In genomic region chr11:96211433-96211832, GRCh38 we compare ENCODE assay signal across 17 cellular contexts.
A peak's percentile ranks its signal among the peaks of the same experiment; 100 is the strongest.
DNase-seq lines count a peak whose midpoint lies in the region; ATAC-seq and TF ChIP-seq lines count a peak whose summit lies in the region.
"Had no signal": no experiment of that assay in that cellular context is flagged by ENCODE, and none has a peak within 500 bp of the region (broad histone marks: within the 10 kb centered on the region; RNA-seq: fewer than 3 reads in every experiment).

No MANE protein-coding gene starts in this region.

- peaks cover 22% of the 10 kb centered on the region for H3K36me3 Mint-ChIP-seq in activated CD4-positive, alpha-beta T cell treated with anti-CD3 and anti-CD28 coated beads for 36 hours (ENCODE audit: low read depth)
- H3K36me3 Mint-ChIP-seq in activated CD4-positive, alpha-beta T cell treated with anti-CD3 and anti-CD28 coated beads, Interleukin-2, amount 10 ng/mL, durations not matched to agents 7 days and 5 days (ENCODE audit: low read depth), result peaks cover 23% of the 10 kb centered on the region

- WGBS in spleen, 5 donors, result 80 to 89% (median 86%) methylated on average over 2 of the region's 2 CpGs

- H3K27ac Mint-ChIP-seq in activated CD4-positive, alpha-beta T cell treated with anti-CD3 and anti-CD28 coated beads for 36 hours, result peak overlapping the region; percentile 91
- H3K27ac Mint-ChIP-seq in activated CD4-positive, alpha-beta T cell treated with anti-CD3 and anti-CD28 coated beads, Interleukin-2, amount 10 ng/mL, durations not matched to agents 7 days and 5 days, result peak overlapping the region; percentile 71

- no peak for TF ChIP-seq CTCF in spleen (IDR thresholded peaks at IDR 0.05 in 8 of 11, conservative IDR thresholded peaks at IDR 0.05 in 3 of 11)

- POLR2A ChIA-PET in activated CD4-positive, alpha-beta T cell treated with anti-CD3 and anti-CD28 coated beads for 36 hours (lab: Charles Lee), result interaction anchor here (0.6 kb wide), 1 partner anchor 156 kb away, joined by 3 read pairs; no protein-coding TSS in a partner anchor
- POLR2A ChIA-PET in activated CD4-positive, alpha-beta T cell treated with anti-CD3 and anti-CD28 coated beads, Interleukin-2, amount 10 ng/mL, durations not matched to agents 7 days and 5 days (lab: Charles Lee), result no interaction called here

- H3K4me3 Mint-ChIP-seq in activated CD4-positive, alpha-beta T cell treated with anti-CD3 and anti-CD28 coated beads for 36 hours, result peak overlapping the region; percentile 29
- no peak overlapping the region for H3K4me3 Mint-ChIP-seq in activated CD4-positive, alpha-beta T cell treated with anti-CD3 and anti-CD28 coated beads, Interleukin-2, amount 10 ng/mL, durations not matched to agents 7 days and 5 days

- H3K4me1 ChIP-seq in effector memory CD4-positive, alpha-beta T cell (ENCODE audit: control insufficient read depth, insufficient read depth, low read length, poor library complexity, severe bottlenecking), result peaks cover 65% of the 10 kb centered on the region
- peaks cover 66 to 100% (median 81%) of the 10 kb centered on the region in 6 donors for H3K4me1 ChIP-seq in spleen
- H3K4me1 ChIP-seq: parathyroid adenoma had no signal

- no peaks in the 10 kb centered on the region for H3K9me3 ChIP-seq in effector memory CD4-positive, alpha-beta T cell (ENCODE audit: control insufficient read depth, low read length)
- H3K9me3 ChIP-seq in spleen, result no peaks in the 10 kb centered on the region
- H3K9me3 ChIP-seq: A549, heart left ventricle, left lung, thyroid gland had no signal

- peaks cover 90% of the 10 kb centered on the region for H3K4me1 Mint-ChIP-seq in activated CD4-positive, alpha-beta T cell treated with anti-CD3 and anti-CD28 coated beads for 36 hours
- H3K4me1 Mint-ChIP-seq in activated CD4-positive, alpha-beta T cell treated with anti-CD3 and anti-CD28 coated beads, Interleukin-2, amount 10 ng/mL, durations not matched to agents 7 days and 5 days, result peaks cover 81% of the 10 kb centered on the region

- no peaks in the 10 kb centered on the region for H3K9me3 Mint-ChIP-seq in activated CD4-positive, alpha-beta T cell treated with anti-CD3 and anti-CD28 coated beads for 36 hours (ENCODE audit: low read depth)
- no peaks in the 10 kb centered on the region for H3K9me3 Mint-ChIP-seq in activated CD4-positive, alpha-beta T cell treated with anti-CD3 and anti-CD28 coated beads, Interleukin-2, amount 10 ng/mL, durations not matched to agents 7 days and 5 days

- peak overlapping the region; percentile 21 for H3K27ac ChIP-seq in effector memory CD4-positive, alpha-beta T cell (ENCODE audit: insufficient read depth, low read length, poor library complexity, severe bottlenecking)
- H3K27ac ChIP-seq in spleen, result peak overlapping the region in 6 of 8 donors; percentile 10 to 92 (median 88)
- H3K27ac ChIP-seq: parathyroid adenoma, VCaP had no signal

- ATAC-seq in activated CD4-positive, alpha-beta T cell treated with anti-CD3 and anti-CD28 coated beads for 36 hours, result peak; percentile 65
- ATAC-seq: heart left ventricle, Right ventricle myocardium inferior had no signal

- H3K27me3 Mint-ChIP-seq in activated CD4-positive, alpha-beta T cell treated with anti-CD3 and anti-CD28 coated beads for 36 hours, result no peaks in the 10 kb centered on the region
- no peaks in the 10 kb centered on the region for H3K27me3 Mint-ChIP-seq in activated CD4-positive, alpha-beta T cell treated with anti-CD3 and anti-CD28 coated beads, Interleukin-2, amount 10 ng/mL, durations not matched to agents 7 days and 5 days

- intact Hi-C loops in activated CD4-positive, alpha-beta T cell treated with anti-CD3 and anti-CD28 coated beads for 36 hours (cut with DNase I, micrococcal nuclease), result loop anchor here in 1 of 2 experiments (2.0 kb wide), 1 partner anchor 31 kb away; no protein-coding TSS in a partner anchor
- intact Hi-C loops in spleen (cut with DNase I; ENCODE audit: low total_unique reads), result no loop called here

- H3K27me3 ChIP-seq in effector memory CD4-positive, alpha-beta T cell (replicated peaks; ENCODE audit: control insufficient read depth, insufficient read depth, low read length, poor library complexity, severe bottlenecking), result no peaks in the 10 kb centered on the region
- no peaks in the 10 kb centered on the region for H3K27me3 ChIP-seq in spleen (replicated peaks in 1 of 7)
- H3K27me3 ChIP-seq: heart left ventricle, left lung, thyroid gland had no signal

- no peak overlapping the region for H3K4me3 ChIP-seq in effector memory CD4-positive, alpha-beta T cell (ENCODE audit: insufficient read depth, low read depth, low read length, poor library complexity, severe bottlenecking)
- H3K4me3 ChIP-seq in spleen, result no peak overlapping the region
- H3K4me3 ChIP-seq: A549, heart left ventricle, left lung, thyroid gland had no signal

- CTCF ChIA-PET in activated CD4-positive, alpha-beta T cell treated with anti-CD3 and anti-CD28 coated beads for 36 hours (lab: Charles Lee), result interaction anchor here (0.6 to 1.6 kb wide), 11 partner anchors 8 to 1014 kb away, joined by 3 to 6 read pairs (median 3); no protein-coding TSS in a partner anchor
- CTCF ChIA-PET in activated CD4-positive, alpha-beta T cell treated with anti-CD3 and anti-CD28 coated beads, Interleukin-2, amount 10 ng/mL, durations not matched to agents 7 days and 5 days (lab: Charles Lee), result interaction anchor here (0.6 to 2.0 kb wide), 7 partner anchors 26 to 144 kb away, joined by 3 to 6 read pairs (median 3); no protein-coding TSS in a partner anchor

- no peak for TF ChIP-seq POLR2A in spleen (IDR thresholded peaks at IDR 0.05)

- H3K36me3 ChIP-seq in effector memory CD4-positive, alpha-beta T cell (ENCODE audit: control insufficient read depth, insufficient read depth, low read length), result no peaks in the 10 kb centered on the region
- H3K36me3 ChIP-seq in spleen, result no peaks in the 10 kb centered on the region
- H3K36me3 ChIP-seq: heart left ventricle, left lung, thyroid gland had no signal

- peak; percentile 50 for DNase-seq in activated CD4-positive, alpha-beta T cell treated with anti-CD3 and anti-CD28 coated beads for 36 hours
- DNase-seq in activated CD4-positive, alpha-beta T cell treated with anti-CD3 and anti-CD28 coated beads, Interleukin-2, amount 50 U/mL, for 48 hours, result no peak
- DNase-seq in activated CD4-positive, alpha-beta T cell treated with anti-CD3 and anti-CD28 coated beads, Interleukin-2, amount 10 ng/mL, durations not matched to agents 7 days and 5 days, result no peak
- DNase-seq in effector memory CD4-positive, alpha-beta T cell, result no peak
- DNase-seq in spleen (no peak), hypothalamus (lab: John Stamatoyannopoulos, UW) (no peak), NK-92 (lab: John Stamatoyannopoulos, UW; ENCODE audit: unreplicated experiment) (no peak), NCI-H1436 (lab: John Stamatoyannopoulos, UW) (no peak)
- DNase-seq: DMS153, heart left ventricle, left lung, NCI-H146, thyroid gland had no signal
